Comparison of ENCODE assay signal across 28 cellular contexts in the genomic region with DNA sequence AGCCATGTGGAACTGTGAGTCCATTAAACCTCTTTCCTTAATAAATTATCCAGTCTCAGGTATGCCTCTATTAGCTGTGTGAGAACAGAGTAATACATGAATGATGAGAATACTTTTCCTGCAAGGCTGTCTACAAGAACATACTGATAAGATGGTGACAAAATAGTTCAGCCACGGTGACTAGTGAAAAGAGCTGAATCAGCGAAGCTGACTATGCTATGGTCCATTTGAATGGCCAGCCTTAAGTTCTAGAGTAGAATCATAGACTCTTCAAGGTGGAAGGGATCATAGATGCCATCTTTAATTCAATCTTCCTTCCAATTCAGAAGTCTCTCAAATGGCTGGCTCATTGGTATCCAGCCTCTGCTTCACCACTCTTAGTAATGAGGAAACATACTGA.
"Had no signal": no experiment of that assay in that cellular context is flagged by ENCODE, and none has a peak within 500 bp of the region (broad histone marks: within the 10 kb centered on the region; RNA-seq: fewer than 3 reads in every experiment).

No MANE protein-coding gene starts in this region.

- H3K4me1 ChIP-seq: neural progenitor cell, parathyroid adenoma, psoas muscle, spleen, suprapubic skin, testis, tibial artery, transverse colon, upper lobe of right lung, uterus had no signal

- H3K9me3 ChIP-seq: ovary, psoas muscle, spleen, suprapubic skin, testis, tibial artery, transverse colon, upper lobe of right lung, uterus had no signal

- H2AFZ ChIP-seq: neural progenitor cell, parathyroid adenoma had no signal

- H3K4me2 ChIP-seq: neural progenitor cell, smooth muscle cell had no signal

- H3K27me3 ChIP-seq: neural progenitor cell, ovary, spleen, suprapubic skin, testis, tibial artery, transverse colon, upper lobe of right lung, uterus had no signal

- H3K9ac ChIP-seq: neural progenitor cell, parathyroid adenoma had no signal

- H3K27ac ChIP-seq: neural progenitor cell, ovary, parathyroid adenoma, psoas muscle, skin epidermis, spleen, suprapubic skin, testis, tibial artery, transverse colon, upper lobe of right lung, uterus had no signal

- H3K36me3 ChIP-seq: neural progenitor cell, ovary, spleen, suprapubic skin, tibial artery, transverse colon, upper lobe of right lung, uterus had no signal

- H3K79me2 ChIP-seq: parathyroid adenoma had no signal

- H3K4me3 ChIP-seq: neural progenitor cell, ovary, psoas muscle, skin epidermis, smooth muscle cell, spleen, suprapubic skin, testis, tibial artery, transverse colon, upper lobe of right lung, uterus had no signal

- DNase-seq: natural killer cell; occipital lobe; ovary; posterior cingulate gyrus; psoas muscle; right cardiac atrium; spleen; stimulated activated CD4-positive, alpha-beta T cell treated with anti-CD3 and anti-CD28 coated beads, Interleukin-12 subunit alpha, Interleukin-12 subunit beta, amount 100 ng/mL, for 4 hours; stimulated activated CD4-positive, alpha-beta T cell treated with anti-CD3 and anti-CD28 coated beads, Interleukin-1b, Interleukin-23, amount 100 ng/mL, for 48 hours; stimulated activated CD4-positive, alpha-beta T cell treated with anti-CD3 and anti-CD28 coated beads, Interleukin-4, amount 100 ng/mL, for 1 hour; stimulated activated CD4-positive, alpha-beta T cell treated with anti-CD3 and anti-CD28 coated beads, Interleukin-4, amount 100 ng/mL, for 4 hours; stimulated activated CD8-positive, alpha-beta memory T cell treated with anti-CD3 and anti-CD28 coated beads, Interleukin-4, amount 100 ng/mL, for 48 hours; stimulated activated naive CD4-positive, alpha-beta T cell; stimulated activated naive CD8-positive, alpha-beta T cell treated with anti-CD3 and anti-CD28 coated beads, Interleukin-15, amount 100 ng/mL, for 72 hours; stimulated activated naive CD8-positive, alpha-beta T cell treated with anti-CD3 and anti-CD28 coated beads, Interleukin-15, Interleukin-2, amounts not matched to agents 100 U/mL and 50 U/mL, for 24 hours; substantia nigra; testis; tibial artery; transverse colon; upper lobe of right lung; uterus had no signal

- ATAC-seq: natural killer cell; psoas muscle; right cardiac atrium; sciatic nerve; stimulated activated memory B cell treated with anti-CD40 and anti-IgM and Interleukin-4, amounts not matched to agents 10 μg/mL and 1 μg/mL and 100 μg/mL, for 72 hours; stimulated activated naive CD8-positive, alpha-beta T cell treated with anti-CD3 and anti-CD28 coated beads, Interleukin-15, amount 100 ng/mL, for 72 hours; stimulated activated naive CD8-positive, alpha-beta T cell treated with anti-CD3 and anti-CD28 coated beads, Interleukin-15, Interleukin-2, amounts not matched to agents 100 U/mL and 50 U/mL, for 24 hours; upper lobe of right lung had no signal
